Comparison of ENCODE assay signal across 8 cellular contexts in genomic region chr3:45387636-45388348, GRCh38. TPM values are rescaled to one million over a fixed set of nuclear protein-coding genes. Genes with fewer than 3 reads are reported as not detected.
DNase-seq lines count a peak whose midpoint lies in the region; ATAC-seq, FAIRE-seq and TF ChIP-seq lines count a peak whose summit lies in the region.

No MANE protein-coding gene starts in this region.

- peaks cover 16% of the 10 kb centered on the region for H3K79me2 ChIP-seq in GM12878 (ENCODE audit: control insufficient read depth, insufficient read depth, low read length)

- intact Hi-C loops in GM12878 (cut with micrococcal nuclease; ENCODE audit: unreplicated experiment), result no loop called here

- RAD21 ChIA-PET in GM12878 (lab: Charles Lee; ENCODE audit: unreplicated experiment), result no interaction called here

- H4K20me1 ChIP-seq in GM12878 (ENCODE audit: control insufficient read depth, insufficient read depth), result no peaks in the 10 kb centered on the region

- DNase-seq in GM06990 (ENCODE audit: extremely low read depth, insufficient read length) (no peak), GM12878 (ENCODE audit: low read depth, low spot score) (no peak), mesothelial cell of epicardium (ENCODE audit: low spot score in 2 of 2, unreplicated experiment in 2 of 2) (peak in 1 of 2 experiments; percentile 42), DMS 273 (lab: John Stamatoyannopoulos, UW; ENCODE audit: unreplicated experiment) (no peak), NCI-H526 treated with DMSO at 0.1 percent for 48 hours (lab: John Stamatoyannopoulos, UW) (no peak), Ammon's horn (ENCODE audit: low spot score) (no peak)

- peak overlapping the region; percentile 98 for H3K27ac Mint-ChIP-seq in mesothelial cell of epicardium

- ATAC-seq in HG02938 (IDR thresholded peaks at IDR 0.05; ENCODE audit: unreplicated experiment) (peak; percentile 26), GM12878 (peak; percentile 10), HG03469 (IDR thresholded peaks at IDR 0.05; ENCODE audit: unreplicated experiment) (no peak)

- peaks cover 19% of the 10 kb centered on the region for H3K27me3 Mint-ChIP-seq in mesothelial cell of epicardium (ENCODE audit: low read depth)

- WGBS in GM12878 (ENCODE audit: insufficient coverage, insufficient replicate concordance, low lambda C conversion rate, missing lambda C conversion rate), result 38% methylated on average over 15 of the region's 15 CpGs

- no peak for FAIRE-seq in GM12878 (lab: Jason Lieb, UNC)

- BruUV-seq in GM12878 (replicated peaks; lab: Mats Ljungman, UMichigan), result no TSS peak

- no peak for TF ChIP-seq RAD21 in GM12878 (IDR thresholded peaks at IDR 0.05; ENCODE audit: insufficient read depth, low read depth, low read length)

- peaks cover 10% of the 10 kb centered on the region for H3K4me1 Mint-ChIP-seq in mesothelial cell of epicardium

- no peaks in the 10 kb centered on the region for H3K27me3 ChIP-seq in GM06990 (replicated peaks; ENCODE audit: control insufficient read depth, insufficient read depth, low read length)
- no peaks in the 10 kb centered on the region; a peak in 1 of 4 replicates for H3K27me3 ChIP-seq in GM12878 (replicated peaks in 1 of 2; ENCODE audit: control insufficient read depth in 2 of 2, insufficient read depth in 2 of 2, low read length in 1 of 2)

- SMC1A ChIA-PET in GM12878 (lab: Charles Lee; ENCODE audit: uncharacterized antibody, unreplicated experiment), result interaction anchor here (0.7 to 1.2 kb wide), 2 partner anchors 9 to 21 kb away, joined by 3 read pairs; no protein-coding TSS in a partner anchor

- no peak for TF ChIP-seq EP300 in GM12878 (IDR thresholded peaks at IDR 0.05; ENCODE audit: borderline replicate concordance in 1 of 2, control insufficient read depth in 1 of 2, low read depth in 2 of 2, low read length in 2 of 2)

- H3K36me3 Mint-ChIP-seq in mesothelial cell of epicardium, result peaks cover 4% of the 10 kb centered on the region

- in situ Hi-C loops in GM12878 (cut with MboI), result no loop called here

- peak overlapping the region; percentile 57 for H3K9ac ChIP-seq in GM12878 (ENCODE audit: control insufficient read depth, insufficient read depth, low read length)

- no peak for TF ChIP-seq POLR2A in GM12878 (IDR thresholded peaks at IDR 0.05; ENCODE audit: low read depth, low read length)

- peak overlapping the region; percentile 97 for H2AFZ ChIP-seq in GM12878 (ENCODE audit: control insufficient read depth, low read depth, low read length)

- H3K4me2 ChIP-seq in GM12878 (ENCODE audit: control insufficient read depth, insufficient read depth), result peak overlapping the region; percentile 97

- TF ChIP-seq CTCF in GM06990 (IDR thresholded peaks at IDR 0.05; ENCODE audit: insufficient read depth, low read length, poor library complexity, severe bottlenecking) (no peak), GM12878 (IDR thresholded peaks at IDR 0.05 in 2 of 3, conservative IDR thresholded peaks at IDR 0.05 in 1 of 3; ENCODE audit: control insufficient read depth in 2 of 3, extremely low read depth in 1 of 3, insufficient read depth in 1 of 3, low read depth in 3 of 3, low read length in 3 of 3) (no peak), mesothelial cell of epicardium (IDR thresholded peaks at IDR 0.05; ENCODE audit: unreplicated experiment) (no peak)

- H3K9me3 Mint-ChIP-seq in mesothelial cell of epicardium, result no peaks in the 10 kb centered on the region

- H3K27ac ChIP-seq in GM12878 (ENCODE audit: control insufficient read depth, insufficient read depth), result no peak overlapping the region

- peak overlapping the region; percentile 99 for H3K4me3 Mint-ChIP-seq in mesothelial cell of epicardium

- no peaks in the 10 kb centered on the region for H3K9me3 ChIP-seq in GM12878 (replicated peaks; ENCODE audit: control insufficient read depth, insufficient read depth, low read length)

- POLR2A ChIA-PET in GM12878 (lab: Charles Lee), result no interaction called here

- H3K4me3 ChIP-seq in GM06990 (replicated peaks; ENCODE audit: low read depth, low read length) (peak overlapping the region; percentile 95), GM12878 (peak overlapping the region; percentile 98)

- no peaks in the 10 kb centered on the region for H3K36me3 ChIP-seq in GM06990 (ENCODE audit: control insufficient read depth, insufficient read depth, low read length)
- H3K36me3 ChIP-seq in GM12878 (ENCODE audit: control insufficient read depth in 2 of 2, insufficient read depth in 2 of 2, low read length in 1 of 2), result peaks cover 0 to 3% of the 10 kb centered on the region in 2 experiments; a peak in 2 of 4 replicates

- CTCF ChIA-PET in GM12878 (lab: Yijun Ruan, JAX), result interaction anchor here (1.1 kb wide), 1 partner anchor 346 kb away, joined by 4 read pairs; no protein-coding TSS in a partner anchor

- H3K4me1 ChIP-seq in GM12878 (ENCODE audit: control insufficient read depth, insufficient read depth, low read length), result peaks cover 7% of the 10 kb centered on the region; the same call in 1 of the 2 replicates

TF ChIP-seq in GM12878, 131 proteins besides CTCF, POLR2A, EP300 and RAD21:
- no peak for TF ChIP-seq SKIL (IDR thresholded peaks at IDR 0.05; ENCODE audit: low read depth, poor library complexity, severe bottlenecking)
- TF ChIP-seq CEBPB (IDR thresholded peaks at IDR 0.05; ENCODE audit: borderline replicate concordance in 1 of 2, low read depth in 2 of 2, low read length in 2 of 2), result peak in 1 of 2 experiments; percentile 40; a peak in 1 of 4 replicates

RNA-seq across cellular contexts. Expression of gene LARS2, which starts 0.6 kb away (rescaled TPM):
- 77.0 and 83.9 TPM in 2 replicates for total RNA-seq in GM12878 (2013; cell fraction: nucleolus; rRNA removed)
- total RNA-seq in GM12878 (2014; rRNA removed) (29.9 and 31.3 TPM in 2 replicates), GM12878 (2014; rRNA removed; fragmentation: Illumina TruSeq; extraction: Trizol) (27.6 and 29.5 TPM in 2 replicates), GM12878 (2021) (36.5 and 38.9 TPM in 2 replicates), mesothelial cell of epicardium (31.3 to 37.0 TPM (median 36.4 TPM) in 3 replicates)
- polyA plus RNA-seq in GM12878 (2011; ENCODE audit: low read depth), result 7.6 TPM
- polyA plus RNA-seq in GM12878 (2011; rRNA removed) (23.8 and 27.0 TPM in 2 replicates), GM12878 (2014; fragmentation: Illumina TruSeq; extraction: Trizol) (23.9 and 30.8 TPM in 2 replicates), GM12878 (2014; fragmentation: Nextera tagmentation; extraction: Ambion mirVana) (1 to 10 TPM; 2.8 to 3.5 TPM), GM12878 (2014; rRNA removed) (22.5 and 23.8 TPM in 2 replicates), GM12878 (2016; fragmentation: Nextera tagmentation; extraction: Ambion mirVana) (10 to 100 TPM; 31.3 to 35.7 TPM)
- polyA plus RNA-seq in GM12878 (2011; cell fraction: cytosol; rRNA removed), result 25.2 and 28.7 TPM in 2 replicates
- polyA plus RNA-seq in GM12878 (2011; cell fraction: nucleus; rRNA removed), result 41.3 and 59.3 TPM in 2 replicates
- polyA plus RNA-seq in GM12878 (2012), result 9.0 and 11.5 TPM in 2 replicates
- 48.7 and 51.6 TPM in 2 replicates for polyA minus RNA-seq in GM12878 (2011; rRNA and poly(A)+ RNA removed)
- polyA minus RNA-seq in GM12878 (2011; cell fraction: cytosol; rRNA and poly(A)+ RNA removed), result 7.8 and 9.3 TPM in 2 replicates
- polyA minus RNA-seq in GM12878 (2011; cell fraction: nucleus; rRNA and poly(A)+ RNA removed), result 30.9 and 46.5 TPM in 2 replicates
